9 cellular contexts compared by ENCODE assay signal in genomic region chr12:130281157-130281799, GRCh38. TPM values are rescaled to one million over a fixed set of nuclear protein-coding genes. Genes with fewer than 3 reads are reported as not detected.
DNase-seq lines count a peak whose midpoint lies in the region; ATAC-seq and TF ChIP-seq lines count a peak whose summit lies in the region.
"Had no signal": no experiment of that assay in that cellular context is flagged by ENCODE, and none has a peak within 500 bp of the region (broad histone marks: within the 10 kb centered on the region; RNA-seq: fewer than 3 reads in every experiment).

No MANE protein-coding gene starts in this region.

- H3K4me1 ChIP-seq in heart right ventricle: no peaks in the 10 kb centered on the region

- DNase-seq in activated CD4-positive, alpha-beta T cell treated with anti-CD3 and anti-CD28 coated beads for 24 hours (ENCODE audit: low read depth in 2 of 2): peak; percentile 20 to 32
- no peak for DNase-seq in activated CD4-positive, alpha-beta T cell treated with anti-CD3 and anti-CD28 coated beads, Interleukin-2, amount 50 U/mL, for 1 hour
- peak in 2 of 3 experiments; percentile 7 to 11 for DNase-seq in activated CD8-positive, alpha-beta memory T cell treated with anti-CD3 and anti-CD28 coated beads for 48 hours (ENCODE audit: low read depth in 2 of 3, low spot score in 2 of 3)
- DNase-seq in heart right ventricle: peak in 1 of 2 donors; percentile 18
- DNase-seq in stimulated activated CD4-positive, alpha-beta T cell treated with anti-CD3 and anti-CD28 coated beads, Interleukin-12 subunit alpha, Interleukin-12 subunit beta, amount 100 ng/mL, for 4 hours: peak; percentile 37

- H3K27ac ChIP-seq in heart right ventricle: no peak overlapping the region

- TF ChIP-seq CTCF in heart right ventricle (IDR thresholded peaks at IDR 0.05): peak in 8 of 9 donors; percentile 21 to 76 (median 52)

- ATAC-seq in heart right ventricle (peak in 1 of 8 donors; percentile 52), GM21717 (IDR thresholded peaks at IDR 0.05; ENCODE audit: unreplicated experiment) (no peak), HG03469 (IDR thresholded peaks at IDR 0.05; ENCODE audit: unreplicated experiment) (no peak), HG03442 (IDR thresholded peaks at IDR 0.05; ENCODE audit: unreplicated experiment) (no peak)

- no peaks in the 10 kb centered on the region for H3K36me3 ChIP-seq in heart right ventricle

- WGBS in heart right ventricle, 2 donors: 42 to 44% methylated on average over 30 of the region's 30 CpGs

- H3K9me3 ChIP-seq in heart right ventricle: peaks cover 0 to 20% (median 0%) of the 10 kb centered on the region in 11 donors

- intact Hi-C loops in heart right ventricle (cut with DNase I): no loop called here

- H3K4me3 ChIP-seq in heart right ventricle: peak overlapping the region in 2 of 10 donors; percentile 18 to 24

- H3K27me3 ChIP-seq in heart right ventricle: peaks cover 0 to 20% (median 0%) of the 10 kb centered on the region in 7 donors

RNA-seq across cellular contexts. Expression of gene PIWIL1, which starts 56.4 kb away (rescaled TPM):
- total RNA-seq in heart right ventricle: not detected
- under 1 TPM in 1 of 2 donors, not detected in 1; 0.01 TPM for polyA plus RNA-seq in heart right ventricle
- total RNA-seq: pulmonary artery endothelial cell had no signal
